ENCODE assay signal across 17 cellular contexts in genomic region chr22:45181240-45181639, GRCh38. TPM values are rescaled to one million over a fixed set of nuclear protein-coding genes. Genes with fewer than 3 reads are reported as not detected.
DNase-seq lines count a peak whose midpoint lies in the region; ATAC-seq and TF ChIP-seq lines count a peak whose summit lies in the region.
"Had no signal": no experiment of that assay in that cellular context is flagged by ENCODE, and none has a peak within 500 bp of the region (broad histone marks: within the 10 kb centered on the region; RNA-seq: fewer than 3 reads in every experiment).

No MANE protein-coding gene starts in this region.

- WGBS in HUES64 = 93% methylated on average over 4 of the region's 4 CpGs
- WGBS in endodermal cell (ENCODE audit: insufficient coverage in 1 of 2, insufficient read length in 1 of 2), 2 experiments = 91 to 93% methylated on average over 4 of the region's 4 CpGs

- no peak overlapping the region for H3K4me2 ChIP-seq in MM.1S (ENCODE audit: low read depth, low read length)
- H3K4me2 ChIP-seq: PC-9 had no signal

- no peak for ATAC-seq in stimulated activated naive CD8-positive, alpha-beta T cell treated with anti-CD3 and anti-CD28 coated beads, Interleukin-15, amount 100 ng/mL, for 72 hours

- H3F3A ChIP-seq in MM.1S (ENCODE audit: insufficient read depth, low read length) = 0 out of 2 replicates have a peak, but pooled peaks cover 9% of the 10 kb centered on the region

- H3K9me3 ChIP-seq in HUES64 (ENCODE audit: insufficient read depth, low read depth, low read length) (no peaks in the 10 kb centered on the region), endodermal cell (ENCODE audit: control insufficient read depth, low read length) (peaks cover 9% of the 10 kb centered on the region), MM.1S (replicated peaks; ENCODE audit: insufficient read depth, low read length) (no peaks in the 10 kb centered on the region)
- H3K9me3 ChIP-seq: BE2C, HAP-1 had no signal

- no peak overlapping the region for H2AFZ ChIP-seq in MM.1S (ENCODE audit: low read length)
- H2AFZ ChIP-seq: PC-9 had no signal

- peaks cover 79% of the 10 kb centered on the region for H3K79me2 ChIP-seq in MM.1S (ENCODE audit: low read length)

- H3K27ac Mint-ChIP-seq in stimulated activated naive CD8-positive, alpha-beta T cell treated with anti-CD3 and anti-CD28 coated beads, Interleukin-15, Interleukin-2, amounts not matched to agents 100 ng/mL and 50 ng/mL, for 24 hours = peak overlapping the region; percentile 65
- peak overlapping the region in 1 of 2 donors; percentile 78 for H3K27ac Mint-ChIP-seq in stimulated activated naive CD8-positive, alpha-beta T cell treated with anti-CD3 and anti-CD28 coated beads, Interleukin-15, amount 100 ng/mL, for 72 hours
- H3K27ac Mint-ChIP-seq in endodermal cell (peak overlapping the region; percentile 80), type B pancreatic cell (peak overlapping the region; percentile 9)

- no peak for DNase-seq in stimulated activated naive CD8-positive, alpha-beta T cell treated with anti-CD3 and anti-CD28 coated beads, Interleukin-15, amount 100 ng/mL, for 72 hours
- DNase-seq in endodermal cell (peak; percentile 28), type B pancreatic cell (ENCODE audit: extremely low spot score, unreplicated experiment) (no peak), substantia nigra (lab: John Stamatoyannopoulos, UW) (no peak), iPS-NIHi7 (ENCODE audit: extremely low spot score) (no peak), MM.1S (no peak)
- DNase-seq: BE2C, DMS 273 treated with DMSO at 0.1 percent for 48 hours, EL, MV-4-11, NCI-H1436 treated with DMSO at 0.1 percent for 48 hours, NCI-H748 treated with DMSO at 0.1 percent for 48 hours, PC-9 had no signal

- H3K27me3 Mint-ChIP-seq in stimulated activated naive CD8-positive, alpha-beta T cell treated with anti-CD3 and anti-CD28 coated beads, Interleukin-15, Interleukin-2, amounts not matched to agents 100 ng/mL and 50 ng/mL, for 24 hours = no peaks in the 10 kb centered on the region
- no peaks in the 10 kb centered on the region for H3K27me3 Mint-ChIP-seq in stimulated activated naive CD8-positive, alpha-beta T cell treated with anti-CD3 and anti-CD28 coated beads, Interleukin-15, amount 100 ng/mL, for 72 hours
- no peaks in the 10 kb centered on the region for H3K27me3 Mint-ChIP-seq in endodermal cell (ENCODE audit: insufficient read depth)
- H3K27me3 Mint-ChIP-seq in type B pancreatic cell = no peaks in the 10 kb centered on the region
- H3K27me3 Mint-ChIP-seq: IgD-negative memory B cell had no signal

- H3K27ac ChIP-seq in HUES64 (ENCODE audit: low read depth, low read length) (peak overlapping the region; percentile 73), endodermal cell (ENCODE audit: low read depth, low read length) (no peak overlapping the region), substantia nigra (ENCODE audit: low read depth, low read length, poor library complexity, severe bottlenecking) (no peak overlapping the region), MM.1S (ENCODE audit: low read length) (no peak overlapping the region)
- H3K27ac ChIP-seq: PC-9 had no signal

- H3K9ac ChIP-seq in HUES64 (ENCODE audit: low read depth, low read length) = no peak overlapping the region
- no peak overlapping the region for H3K9ac ChIP-seq in endodermal cell (ENCODE audit: extremely low read depth, low read length, poor library complexity, severe bottlenecking)
- no peak overlapping the region for H3K9ac ChIP-seq in MM.1S (ENCODE audit: low read length)

- no peak overlapping the region for H3K4me3 ChIP-seq in HUES64 (ENCODE audit: low read length)
- H3K4me3 ChIP-seq in endodermal cell (ENCODE audit: low read length) = no peak overlapping the region
- H3K4me3 ChIP-seq in MM.1S (ENCODE audit: low read length) = no peak overlapping the region
- H3K4me3 ChIP-seq: HAP-1, PC-9 had no signal

- H3K27me3 ChIP-seq in HUES64 (ENCODE audit: insufficient read depth, low read length) (no peaks in the 10 kb centered on the region), endodermal cell (ENCODE audit: control insufficient read depth, insufficient read depth, low read length, poor library complexity, severe bottlenecking) (no peaks in the 10 kb centered on the region), MM.1S (replicated peaks; ENCODE audit: insufficient read depth, low read length) (no peaks in the 10 kb centered on the region)
- H3K27me3 ChIP-seq: BE2C had no signal

- H3K9me3 Mint-ChIP-seq in stimulated activated naive CD8-positive, alpha-beta T cell treated with anti-CD3 and anti-CD28 coated beads, Interleukin-15, Interleukin-2, amounts not matched to agents 100 ng/mL and 50 ng/mL, for 24 hours = no peaks in the 10 kb centered on the region
- H3K9me3 Mint-ChIP-seq in stimulated activated naive CD8-positive, alpha-beta T cell treated with anti-CD3 and anti-CD28 coated beads, Interleukin-15, amount 100 ng/mL, for 72 hours = no peaks in the 10 kb centered on the region
- no peaks in the 10 kb centered on the region for H3K9me3 Mint-ChIP-seq in endodermal cell
- no peaks in the 10 kb centered on the region for H3K9me3 Mint-ChIP-seq in type B pancreatic cell
- H3K9me3 Mint-ChIP-seq: IgD-negative memory B cell had no signal

- peaks cover 64% of the 10 kb centered on the region for H3K4me1 Mint-ChIP-seq in stimulated activated naive CD8-positive, alpha-beta T cell treated with anti-CD3 and anti-CD28 coated beads, Interleukin-15, Interleukin-2, amounts not matched to agents 100 ng/mL and 50 ng/mL, for 24 hours (ENCODE audit: low read depth)
- peaks cover 77% of the 10 kb centered on the region for H3K4me1 Mint-ChIP-seq in stimulated activated naive CD8-positive, alpha-beta T cell treated with anti-CD3 and anti-CD28 coated beads, Interleukin-15, amount 100 ng/mL, for 72 hours
- H3K4me1 Mint-ChIP-seq in endodermal cell = peaks cover 3% of the 10 kb centered on the region
- H3K4me1 Mint-ChIP-seq in type B pancreatic cell (ENCODE audit: unreplicated experiment) = no peaks in the 10 kb centered on the region

- TF ChIP-seq CTCF in endodermal cell (conservative IDR thresholded peaks at IDR 0.05) (no peak), type B pancreatic cell (conservative IDR thresholded peaks at IDR 0.05) (no peak), MM.1S (IDR thresholded peaks at IDR 0.05; ENCODE audit: low read length) (no peak)

- H3K36me3 ChIP-seq in HUES64 (ENCODE audit: insufficient read depth, low read length) (peaks cover 87% of the 10 kb centered on the region), endodermal cell (ENCODE audit: control insufficient read depth, insufficient read depth, low read length) (peaks cover 88% of the 10 kb centered on the region), MM.1S (replicated peaks; ENCODE audit: insufficient read depth, low read length) (peaks cover 34% of the 10 kb centered on the region)

- H3K4me1 ChIP-seq in HUES64 (ENCODE audit: insufficient read depth, low read length) (peaks cover 12% of the 10 kb centered on the region; the same call in 1 of the 2 replicates), endodermal cell (ENCODE audit: control insufficient read depth, insufficient read depth, low read length) (peaks cover 1% of the 10 kb centered on the region), MM.1S (ENCODE audit: low read length) (no peaks in the 10 kb centered on the region)
- H3K4me1 ChIP-seq: BE2C had no signal

- H3K9me2 ChIP-seq in MM.1S (replicated peaks; ENCODE audit: insufficient read depth, low read length) = no peaks in the 10 kb centered on the region

- peaks cover 95% of the 10 kb centered on the region for H3K36me3 Mint-ChIP-seq in stimulated activated naive CD8-positive, alpha-beta T cell treated with anti-CD3 and anti-CD28 coated beads, Interleukin-15, Interleukin-2, amounts not matched to agents 100 ng/mL and 50 ng/mL, for 24 hours (ENCODE audit: low read depth)
- H3K36me3 Mint-ChIP-seq in endodermal cell (ENCODE audit: low read depth) = peaks cover 94% of the 10 kb centered on the region
- H3K36me3 Mint-ChIP-seq in type B pancreatic cell = peaks cover 33% of the 10 kb centered on the region

- H3K4me3 Mint-ChIP-seq in stimulated activated naive CD8-positive, alpha-beta T cell treated with anti-CD3 and anti-CD28 coated beads, Interleukin-15, Interleukin-2, amounts not matched to agents 100 ng/mL and 50 ng/mL, for 24 hours = no peak overlapping the region
- no peak overlapping the region for H3K4me3 Mint-ChIP-seq in stimulated activated naive CD8-positive, alpha-beta T cell treated with anti-CD3 and anti-CD28 coated beads, Interleukin-15, amount 100 ng/mL, for 72 hours
- H3K4me3 Mint-ChIP-seq in endodermal cell = no peak overlapping the region
- H3K4me3 Mint-ChIP-seq in type B pancreatic cell = no peak overlapping the region
- H3K4me3 Mint-ChIP-seq: IgD-negative memory B cell had no signal

- peaks cover 13% of the 10 kb centered on the region; the same call in 1 of the 2 replicates for H4K20me1 ChIP-seq in MM.1S (ENCODE audit: insufficient read depth, low read length)

RNA-seq across cellular contexts. Expression of gene NUP50, which starts 17.5 kb away (rescaled TPM):
- polyA plus RNA-seq in HUES64 (2013, experiment 1 of 2) = 62.6 TPM
- polyA plus RNA-seq in HUES64 (2013, experiment 2 of 2) = 56.7 TPM
- total RNA-seq in endodermal cell = 100 to 1,000 TPM; 101 to 115 TPM
- 55.1 TPM for polyA plus RNA-seq in endodermal cell (2013, experiment 1 of 2)
- 52.5 TPM for polyA plus RNA-seq in endodermal cell (2013, experiment 2 of 2)
- 83.6 and 93.0 TPM in 2 replicates for total RNA-seq in type B pancreatic cell (ENCODE audit: low replicate concordance)

RNA-seq across cellular contexts. Expression of gene KIAA0930, which starts 59.5 kb away (rescaled TPM):
- polyA plus RNA-seq in HUES64 (2013, experiment 1 of 2) = 25.7 TPM
- polyA plus RNA-seq in HUES64 (2013, experiment 2 of 2) = 34.5 TPM
- total RNA-seq in endodermal cell (10 to 100 TPM; 36.2 to 47.8 TPM), type B pancreatic cell (ENCODE audit: low replicate concordance) (54.1 and 68.0 TPM in 2 replicates)
- 38.3 TPM for polyA plus RNA-seq in endodermal cell (2013, experiment 1 of 2)
- 36.4 TPM for polyA plus RNA-seq in endodermal cell (2013, experiment 2 of 2)
